1 cellular context compared by ENCODE assay signal in the genomic region with DNA sequence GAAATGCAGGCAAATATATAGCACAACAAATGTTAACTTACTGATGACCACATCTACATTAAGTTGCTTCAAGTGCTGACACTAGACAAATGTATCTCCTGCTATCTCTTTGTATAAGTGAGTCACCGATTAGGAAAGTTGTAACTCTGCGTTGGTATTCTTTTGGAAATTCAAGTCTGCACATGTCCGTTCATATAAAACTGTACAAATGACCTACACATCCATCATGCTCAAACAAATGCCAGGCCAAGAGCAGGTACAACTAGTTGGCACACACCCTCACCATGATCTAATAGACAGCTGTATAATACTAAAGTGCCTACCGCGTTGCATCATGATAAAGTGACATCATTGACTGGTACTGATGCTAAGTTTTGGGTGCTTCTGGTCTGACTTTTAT.
TF ChIP-seq lines count a peak whose summit lies in the region.

No MANE protein-coding gene starts in this region.

TF ChIP-seq in SK-N-SH treated with all-trans-retinoic acid at 6 μM for 48 hours, 23 proteins besides CTCF, POLR2A, EP300 and RAD21 (continued from another document):
- TF ChIP-seq, protein P1, sequence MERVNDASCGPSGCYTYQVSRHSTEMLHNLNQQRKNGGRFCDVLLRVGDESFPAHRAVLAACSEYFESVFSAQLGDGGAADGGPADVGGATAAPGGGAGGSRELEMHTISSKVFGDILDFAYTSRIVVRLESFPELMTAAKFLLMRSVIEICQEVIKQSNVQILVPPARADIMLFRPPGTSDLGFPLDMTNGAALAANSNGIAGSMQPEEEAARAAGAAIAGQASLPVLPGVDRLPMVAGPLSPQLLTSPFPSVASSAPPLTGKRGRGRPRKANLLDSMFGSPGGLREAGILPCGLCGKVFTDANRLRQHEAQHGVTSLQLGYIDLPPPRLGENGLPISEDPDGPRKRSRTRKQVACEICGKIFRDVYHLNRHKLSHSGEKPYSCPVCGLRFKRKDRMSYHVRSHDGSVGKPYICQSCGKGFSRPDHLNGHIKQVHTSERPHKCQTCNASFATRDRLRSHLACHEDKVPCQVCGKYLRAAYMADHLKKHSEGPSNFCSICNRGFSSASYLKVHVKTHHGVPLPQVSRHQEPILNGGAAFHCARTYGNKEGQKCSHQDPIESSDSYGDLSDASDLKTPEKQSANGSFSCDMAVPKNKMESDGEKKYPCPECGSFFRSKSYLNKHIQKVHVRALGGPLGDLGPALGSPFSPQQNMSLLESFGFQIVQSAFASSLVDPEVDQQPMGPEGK (CRISPR knock-in tag; IDR thresholded peaks at IDR 0.05; ENCODE audit: borderline replicate concordance) = 0 out of 2 replicates have a peak, but pooled peaks have one; percentile 27
- TF ChIP-seq CSDC2 (CRISPR knock-in tag; IDR thresholded peaks at IDR 0.05) = no peak
- peak; percentile 48; the same call in 1 of the 2 replicates for TF ChIP-seq ZFP3 (CRISPR knock-in tag; IDR thresholded peaks at IDR 0.05)
- TF ChIP-seq ISL1 (CRISPR knock-in tag; IDR thresholded peaks at IDR 0.05) = peak; percentile 82
- TF ChIP-seq SNAI2 (CRISPR knock-in tag; IDR thresholded peaks at IDR 0.05) = peak; percentile 74; the same call in 1 of the 2 replicates
- no peak for TF ChIP-seq TOX (CRISPR knock-in tag; IDR thresholded peaks at IDR 0.05; ENCODE audit: borderline replicate concordance)
- 0 out of 2 replicates have a peak, but pooled peaks have one; percentile 33 for TF ChIP-seq GLIS3 (CRISPR knock-in tag; IDR thresholded peaks at IDR 0.05)
